In genomic region chr13:105918842-105919741, GRCh38 we compare ENCODE assay signal across 10 cellular contexts.
A peak's percentile ranks its signal among the peaks of the same experiment; 100 is the strongest.
DNase-seq lines count a peak whose midpoint lies in the region; FAIRE-seq and TF ChIP-seq lines count a peak whose summit lies in the region.
"Had no signal": no experiment of that assay in that cellular context is flagged by ENCODE, and none has a peak within 500 bp of the region (broad histone marks: within the 10 kb centered on the region; RNA-seq: fewer than 3 reads in every experiment).

No MANE protein-coding gene starts in this region.

- H3K27me3 Mint-ChIP-seq in activated CD4-positive, alpha-beta memory T cell treated with anti-CD3 and anti-CD28 coated beads for 36 hours, result peaks cover 1% of the 10 kb centered on the region

- in situ Hi-C loops in KBM-7 (cut with MboI; ENCODE audit: low pct_unique_long_range_greater_than_20kb, low sequenced_read_pairs), result no loop called here

- H3K9ac ChIP-seq in HUES48 (ENCODE audit: low read depth, low read length), result no peak overlapping the region

- no peaks in the 10 kb centered on the region for H3K36me3 Mint-ChIP-seq in activated CD4-positive, alpha-beta memory T cell treated with anti-CD3 and anti-CD28 coated beads for 36 hours

- H3K9me3 ChIP-seq in A673 (ENCODE audit: low read depth, low read length, poor library complexity, severe bottlenecking) (no peaks in the 10 kb centered on the region), HUES48 (ENCODE audit: control insufficient read depth, insufficient read depth, low read length) (no peaks in the 10 kb centered on the region)

- FAIRE-seq in islet of Langerhans (lab: Jason Lieb, UNC), result peak; percentile 49

- intact Hi-C loops in A673 (cut with micrococcal nuclease; ENCODE audit: unreplicated experiment), result loop anchor here (2.0 kb wide), 1 partner anchor 60 kb away; no protein-coding TSS in a partner anchor
- intact Hi-C loops in activated CD4-positive, alpha-beta memory T cell treated with anti-CD3 and anti-CD28 coated beads for 36 hours (cut with micrococcal nuclease), result no loop called here

- TF ChIP-seq CTCF in A673 (conservative IDR thresholded peaks at IDR 0.05; ENCODE audit: low read depth, low read length), result no peak

- POLR2A ChIA-PET in A673 (lab: Charles Lee; ENCODE audit: low non-redundant PET), result no interaction called here
- POLR2A ChIA-PET in activated CD4-positive, alpha-beta memory T cell treated with anti-CD3 and anti-CD28 coated beads for 36 hours (lab: Charles Lee), result no interaction called here

- DNase-seq in A673 (ENCODE audit: low spot score), result peak; percentile 50
- peak; percentile 71 for DNase-seq in amniotic epithelial cell (ENCODE audit: low read depth)
- no peak for DNase-seq in KBM-7
- DNase-seq in NCI-H2081 (lab: John Stamatoyannopoulos, UW), result no peak
- DNase-seq in NCI-H1105 (lab: John Stamatoyannopoulos, UW), result no peak
- DNase-seq in activated CD4-positive, alpha-beta memory T cell treated with anti-CD3 and anti-CD28 coated beads for 36 hours, result no peak
- DNase-seq: NCI-H446 treated with DMSO at 0.1 percent for 48 hours had no signal

- H3K27me3 ChIP-seq in A673 (replicated peaks; ENCODE audit: insufficient read depth, low read depth, low read length, poor library complexity), result no peaks in the 10 kb centered on the region
- no peaks in the 10 kb centered on the region for H3K27me3 ChIP-seq in HUES48 (ENCODE audit: control insufficient read depth, insufficient read depth, low read length)

- no peaks in the 10 kb centered on the region for H3K9me3 Mint-ChIP-seq in activated CD4-positive, alpha-beta memory T cell treated with anti-CD3 and anti-CD28 coated beads for 36 hours

- no peaks in the 10 kb centered on the region for H3K4me1 Mint-ChIP-seq in activated CD4-positive, alpha-beta memory T cell treated with anti-CD3 and anti-CD28 coated beads for 36 hours (ENCODE audit: low read depth)

- H3K4me1 ChIP-seq in A673 (ENCODE audit: insufficient read depth, low read length, poor library complexity, severe bottlenecking) (no peaks in the 10 kb centered on the region), HUES48 (ENCODE audit: control insufficient read depth, insufficient read depth, low read length) (peaks cover 18% of the 10 kb centered on the region)

- H3K27ac Mint-ChIP-seq in activated CD4-positive, alpha-beta memory T cell treated with anti-CD3 and anti-CD28 coated beads for 36 hours, result no peak overlapping the region

- no peak overlapping the region for H3K4me3 Mint-ChIP-seq in activated CD4-positive, alpha-beta memory T cell treated with anti-CD3 and anti-CD28 coated beads for 36 hours

- H3K4me3 ChIP-seq in A673 (ENCODE audit: low read depth, low read length, poor library complexity, severe bottlenecking), result no peak overlapping the region
- H3K4me3 ChIP-seq in HUES48 (ENCODE audit: low read depth, low read length), result no peak overlapping the region

- no peaks in the 10 kb centered on the region for H3K36me3 ChIP-seq in A673 (ENCODE audit: insufficient read depth, low read length, poor library complexity, severe bottlenecking)
- H3K36me3 ChIP-seq in HUES48 (ENCODE audit: control insufficient read depth, insufficient read depth, low read length), result no peaks in the 10 kb centered on the region

- H3K27ac ChIP-seq in A673 (ENCODE audit: low read depth, low read length, poor library complexity, severe bottlenecking) (no peak overlapping the region), HUES48 (ENCODE audit: low read depth, low read length) (peak overlapping the region; percentile 18)
- H3K27ac ChIP-seq: C4-2B had no signal

- no TSS peak for BruUV-seq in A673 (replicated peaks; lab: Mats Ljungman, UMichigan)

- CTCF ChIA-PET in A673 (lab: Charles Lee), result no interaction called here
- CTCF ChIA-PET in activated CD4-positive, alpha-beta memory T cell treated with anti-CD3 and anti-CD28 coated beads for 36 hours (lab: Charles Lee), result no interaction called here

Comparison
In these comparisons a context has a peak if more than half of its experiments do, and no peak if none do; other contexts are left out.
1. DNase-seq: peak in A673 (single experiment) and amniotic epithelial cell (single experiment); none in KBM-7 (single experiment), NCI-H2081 (0 of 2), NCI-H1105 (single experiment) and activated CD4-positive, alpha-beta memory T cell treated with anti-CD3 and anti-CD28 coated beads for 36 hours (single experiment).